In the genomic region with DNA sequence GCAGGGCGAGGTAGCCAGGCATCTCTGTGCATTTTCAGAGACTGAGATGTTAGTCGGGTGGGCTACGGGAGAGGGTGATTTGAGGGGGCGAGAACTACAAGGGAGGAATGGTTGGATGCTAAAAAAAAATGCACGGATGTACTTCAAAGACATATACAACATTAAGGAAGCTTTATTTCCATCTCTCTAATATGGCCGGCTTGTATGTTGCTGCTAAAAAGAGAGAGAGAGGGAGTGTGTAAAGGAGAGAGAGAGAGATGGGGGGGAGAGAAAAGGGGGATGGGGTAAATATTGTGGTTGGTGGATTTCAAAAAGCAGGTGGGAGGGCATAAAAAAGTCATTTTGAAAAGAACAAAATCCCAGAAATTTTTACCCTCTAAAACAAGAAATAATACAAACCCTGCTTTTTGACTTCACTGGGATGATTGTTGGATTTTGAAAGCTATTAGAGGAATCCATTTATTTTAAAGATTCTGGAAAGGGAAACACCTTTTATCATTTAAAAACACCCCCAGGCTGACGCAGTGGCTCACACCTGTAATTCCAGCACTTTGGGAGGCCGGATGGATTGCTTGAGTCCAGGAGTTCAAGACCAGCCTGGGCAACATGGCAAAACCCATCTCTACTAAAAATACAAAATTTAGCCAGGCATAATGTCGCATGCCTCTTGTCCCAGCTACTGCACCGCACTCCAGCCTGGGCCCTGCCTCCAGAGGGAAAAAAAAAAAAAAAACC, we compare ENCODE assay signal across 11 cellular contexts. TPM values are rescaled to one million over a fixed set of nuclear protein-coding genes. Genes with fewer than 3 reads are reported as not detected.
DNase-seq lines count a peak whose midpoint lies in the region; ATAC-seq and TF ChIP-seq lines count a peak whose summit lies in the region.
"Had no signal": no experiment of that assay in that cellular context is flagged by ENCODE, and none has a peak within 500 bp of the region (broad histone marks: within the 10 kb centered on the region; RNA-seq: fewer than 3 reads in every experiment).

Gene SCN2B, minus strand, starts transcription at position 240 of the 735 bp plus-strand sequence. Its CDS starts 208 bp downstream, at position 32.

- H3K36me3 ChIP-seq in kidney epithelial cell (ENCODE audit: control insufficient read depth, insufficient read depth, low read length) = no peaks in the 10 kb centered on the region
- H3K36me3 ChIP-seq in smooth muscle cell (ENCODE audit: low read depth) = no peaks in the 10 kb centered on the region

- no peaks in the 10 kb centered on the region for H3K9me3 Mint-ChIP-seq in chondrocyte (ENCODE audit: low read depth)

- peaks cover 10% of the 10 kb centered on the region for H3K4me1 Mint-ChIP-seq in chondrocyte (ENCODE audit: low read depth)

- H3K4me3 ChIP-seq in Jurkat, Clone E6-1 (ENCODE audit: low read length) = no peak within 1 kb of the TSS
- H3K4me3 ChIP-seq in kidney epithelial cell (ENCODE audit: low read depth, low read length) = peak within 1 kb of the TSS; percentile 27
- H3K4me3 ChIP-seq in smooth muscle cell = peak within 1 kb of the TSS; percentile 47

- H4K20me1 ChIP-seq in smooth muscle cell (ENCODE audit: low read depth) = no peaks in the 10 kb centered on the region

- H3K4me3 Mint-ChIP-seq in chondrocyte (ENCODE audit: unreplicated experiment) = peak within 1 kb of the TSS; percentile 49

- no peak within 1 kb of the TSS for H3K9ac ChIP-seq in smooth muscle cell (ENCODE audit: low read depth)

- H3K4me1 ChIP-seq in smooth muscle cell (ENCODE audit: low read depth) = peaks cover 10% of the 10 kb centered on the region

- WGBS in smooth muscle cell (ENCODE audit: low lambda C conversion rate) = 38% methylated on average over 10 of the region's 10 CpGs

- peak within 1 kb of the TSS; percentile 85 for H3K4me2 ChIP-seq in smooth muscle cell

- ATAC-seq in activated CD4-positive, CD25-positive, alpha-beta regulatory T cell treated with anti-CD3 and anti-CD28 coated beads, Interleukin-2, amount 50 U/mL, for 24 hours = no peak

- peaks cover 4% of the 10 kb centered on the region for H3K27me3 ChIP-seq in kidney epithelial cell (ENCODE audit: control insufficient read depth, insufficient read depth, low read length)
- H3K27me3 ChIP-seq in smooth muscle cell (ENCODE audit: low read depth) = no peaks in the 10 kb centered on the region

- no peak within 1 kb of the TSS for H3K27ac ChIP-seq in smooth muscle cell (ENCODE audit: low read depth)

- DNase-seq in Jurkat, Clone E6-1 (ENCODE audit: low read depth, low spot score) = peak; percentile 49
- no peak for DNase-seq in chondrocyte (ENCODE audit: low spot score)
- no peak for DNase-seq in kidney epithelial cell (ENCODE audit: low read depth)
- no peak for DNase-seq in smooth muscle cell (lab: John Stamatoyannopoulos, UW; ENCODE audit: unreplicated experiment)
- DNase-seq in ureter (ENCODE audit: low spot score) = no peak
- DNase-seq in NCI-H2081 treated with DMSO at 0.1 percent for 48 hours (lab: John Stamatoyannopoulos, UW) = no peak
- no peak for DNase-seq in NCI-H1436 (lab: John Stamatoyannopoulos, UW)
- DNase-seq: activated CD8-positive, alpha-beta memory T cell treated with anti-CD3 and anti-CD28 coated beads, Interleukin-2, amount 50 U/mL, for 4 hours; dermis blood vessel endothelial cell had no signal

- H3K27me3 Mint-ChIP-seq in chondrocyte (ENCODE audit: low read depth) = peaks cover 39% of the 10 kb centered on the region

- H3K79me2 ChIP-seq in smooth muscle cell (ENCODE audit: low read depth) = no peaks in the 10 kb centered on the region

- no peaks in the 10 kb centered on the region for H3K36me3 Mint-ChIP-seq in chondrocyte (ENCODE audit: low read depth)

- peak within 1 kb of the TSS; percentile 80 for H2AFZ ChIP-seq in smooth muscle cell (ENCODE audit: low read depth)

- H3K27ac Mint-ChIP-seq in chondrocyte (ENCODE audit: unreplicated experiment) = no peak within 1 kb of the TSS

- peaks cover 8% of the 10 kb centered on the region for H3F3A ChIP-seq in smooth muscle cell (ENCODE audit: low read depth)

- no peaks in the 10 kb centered on the region for H3K9me3 ChIP-seq in smooth muscle cell (replicated peaks; ENCODE audit: low read depth)

- no peak for TF ChIP-seq CTCF in chondrocyte (IDR thresholded peaks at IDR 0.05)
- no peak for TF ChIP-seq CTCF in kidney epithelial cell (IDR thresholded peaks at IDR 0.05; ENCODE audit: insufficient read depth, low read length, poor library complexity, severe bottlenecking)
- no peak for TF ChIP-seq CTCF in smooth muscle cell (IDR thresholded peaks at IDR 0.05; ENCODE audit: borderline replicate concordance, insufficient read depth, poor library complexity, severe bottlenecking)

RNA-seq across cellular contexts. Expression of gene SCN2B, which starts in this region (rescaled TPM):
- polyA plus RNA-seq in Jurkat, Clone E6-1 (2012; ENCODE audit: insufficient read depth, insufficient read length) = not detected
- total RNA-seq in chondrocyte (0.12 to 0.24 TPM (median 0.13 TPM) in 3 replicates), kidney epithelial cell (0.04 and 0.07 TPM in 2 replicates), smooth muscle cell (0.13 and 0.40 TPM in 2 replicates), ureter (0.18 TPM)
- polyA plus RNA-seq in smooth muscle cell = 0.22 and 0.31 TPM in 2 replicates
- total RNA-seq: SK-MEL-5 had no signal
